ENCODE assay signal across 20 cellular contexts in genomic region chr12:118033331-118033730, GRCh38. TPM values are rescaled to one million over a fixed set of nuclear protein-coding genes. Genes with fewer than 3 reads are reported as not detected.
DNase-seq lines count a peak whose midpoint lies in the region; ATAC-seq, FAIRE-seq and TF ChIP-seq lines count a peak whose summit lies in the region.
"Had no signal": no experiment of that assay in that cellular context is flagged by ENCODE, and none has a peak within 500 bp of the region (broad histone marks: within the 10 kb centered on the region; RNA-seq: fewer than 3 reads in every experiment).

No MANE protein-coding gene starts in this region.

- peaks cover 51% of the 10 kb centered on the region for H3K4me1 Mint-ChIP-seq in activated CD8-positive, alpha-beta T cell treated with anti-CD3 and anti-CD28 coated beads for 36 hours (ENCODE audit: low read depth)
- peaks cover 8% of the 10 kb centered on the region for H3K4me1 Mint-ChIP-seq in activated CD8-positive, alpha-beta T cell treated with anti-CD3 and anti-CD28 coated beads, Interleukin-2, amount 10 ng/mL, durations not matched to agents 7 days and 5 days (ENCODE audit: low read depth)
- H3K4me1 Mint-ChIP-seq in HFFc6 (ENCODE audit: low read depth) (peaks cover 28% of the 10 kb centered on the region), progenitor cell of endocrine pancreas (ENCODE audit: low read depth) (peaks cover 4% of the 10 kb centered on the region)

- no peak for TF ChIP-seq CTCF in activated CD8-positive, alpha-beta T cell treated with anti-CD3 and anti-CD28 coated beads for 36 hours (IDR thresholded peaks at IDR 0.05)
- TF ChIP-seq CTCF in HFFc6 (IDR thresholded peaks at IDR 0.05), result no peak
- TF ChIP-seq CTCF in bronchial epithelial cell (IDR thresholded peaks at IDR 0.05; ENCODE audit: insufficient read depth, low read length, severe bottlenecking), result no peak
- TF ChIP-seq CTCF in progenitor cell of endocrine pancreas (IDR thresholded peaks at IDR 0.05; ENCODE audit: unreplicated experiment), result no peak
- TF ChIP-seq CTCF in esophagus squamous epithelium (IDR thresholded peaks at IDR 0.05), result no peak

- no peaks in the 10 kb centered on the region for H3K9me3 ChIP-seq in esophagus squamous epithelium
- H3K9me3 ChIP-seq: HAP-1, thyroid gland had no signal

- CTCF ChIA-PET in activated CD8-positive, alpha-beta T cell treated with anti-CD3 and anti-CD28 coated beads for 36 hours (lab: Charles Lee), result interaction anchor here (0.9 to 2.1 kb wide), 5 partner anchors 18 to 158 kb away, joined by 3 to 10 read pairs (median 5); no protein-coding TSS in a partner anchor
- CTCF ChIA-PET in activated CD8-positive, alpha-beta T cell treated with anti-CD3 and anti-CD28 coated beads, Interleukin-2, amount 10 ng/mL, durations not matched to agents 7 days and 5 days (lab: Charles Lee), result interaction anchor here (0.7 to 2.5 kb wide), 4 partner anchors 24 to 162 kb away, joined by 3 to 7 read pairs (median 5); no protein-coding TSS in a partner anchor

- no peak for TF ChIP-seq POLR2A in esophagus squamous epithelium (IDR thresholded peaks at IDR 0.05)

- no peak overlapping the region for H3K4me3 ChIP-seq in bronchial epithelial cell (ENCODE audit: low read depth, low read length)
- H3K4me3 ChIP-seq in esophagus squamous epithelium, result no peak overlapping the region
- H3K4me3 ChIP-seq: HAP-1, thyroid gland had no signal

- intact Hi-C loops in activated CD8-positive, alpha-beta T cell treated with anti-CD3 and anti-CD28 coated beads for 36 hours (cut with micrococcal nuclease), result no loop called here
- intact Hi-C loops in esophagus squamous epithelium (cut with DNase I), result loop anchor here (10.0 kb wide), 1 partner anchor 159 kb away; no protein-coding TSS in a partner anchor

- FAIRE-seq in bronchial epithelial cell (lab: Jason Lieb, UNC), result no peak
- FAIRE-seq: colon, islet of Langerhans had no signal

- H3K27me3 ChIP-seq in bronchial epithelial cell (ENCODE audit: control insufficient read depth, insufficient read depth, low read length) (no peaks in the 10 kb centered on the region), esophagus squamous epithelium (no peaks in the 10 kb centered on the region)
- H3K27me3 ChIP-seq: thyroid gland had no signal

- H3K4me1 ChIP-seq in esophagus squamous epithelium, result peaks cover 0 to 8% (median 0%) of the 10 kb centered on the region in 3 donors
- H3K4me1 ChIP-seq: HAP-1, thyroid gland had no signal

- peak overlapping the region in 1 of 4 donors; percentile 30 for H3K27ac ChIP-seq in esophagus squamous epithelium
- H3K27ac ChIP-seq: thyroid gland had no signal

- H3K36me3 ChIP-seq in bronchial epithelial cell (ENCODE audit: control insufficient read depth, insufficient read depth, low read length) (peaks cover 23% of the 10 kb centered on the region), esophagus squamous epithelium (peaks cover 23 to 100% (median 58%) of the 10 kb centered on the region in 3 donors)

- peaks cover 76% of the 10 kb centered on the region for H3K36me3 Mint-ChIP-seq in activated CD8-positive, alpha-beta T cell treated with anti-CD3 and anti-CD28 coated beads for 36 hours (ENCODE audit: low read depth)
- H3K36me3 Mint-ChIP-seq in activated CD8-positive, alpha-beta T cell treated with anti-CD3 and anti-CD28 coated beads, Interleukin-2, amount 10 ng/mL, durations not matched to agents 7 days and 5 days (ENCODE audit: low read depth), result peaks cover 76% of the 10 kb centered on the region
- H3K36me3 Mint-ChIP-seq in HFFc6 (ENCODE audit: low read depth), result peaks cover 47% of the 10 kb centered on the region
- peaks cover 34% of the 10 kb centered on the region for H3K36me3 Mint-ChIP-seq in progenitor cell of endocrine pancreas (ENCODE audit: insufficient read depth)

- POLR2A ChIA-PET in activated CD8-positive, alpha-beta T cell treated with anti-CD3 and anti-CD28 coated beads for 36 hours (lab: Charles Lee), result interaction anchor here (0.8 to 1.9 kb wide), 5 partner anchors 11 to 17 kb away, joined by 3 to 10 read pairs (median 4); partner anchors contain the start of gene RFC5
- POLR2A ChIA-PET in activated CD8-positive, alpha-beta T cell treated with anti-CD3 and anti-CD28 coated beads, Interleukin-2, amount 10 ng/mL, durations not matched to agents 7 days and 5 days (lab: Charles Lee), result interaction anchor here (0.6 kb wide), 1 partner anchor 810 kb away, joined by 3 read pairs; no protein-coding TSS in a partner anchor

- 73 to 83% methylated on average over 5 of the region's 5 CpGs for WGBS in esophagus squamous epithelium, 2 donors

- no peak for ATAC-seq in activated CD8-positive, alpha-beta T cell treated with anti-CD3 and anti-CD28 coated beads for 36 hours
- no peak for ATAC-seq in activated CD8-positive, alpha-beta T cell treated with anti-CD3 and anti-CD28 coated beads, Interleukin-2, amount 10 ng/mL, durations not matched to agents 7 days and 5 days
- ATAC-seq in GM18520 (IDR thresholded peaks at IDR 0.05; ENCODE audit: unreplicated experiment) (no peak), GM19455 (IDR thresholded peaks at IDR 0.05; ENCODE audit: unreplicated experiment) (no peak)

- no peak overlapping the region for H3K4me3 Mint-ChIP-seq in activated CD8-positive, alpha-beta T cell treated with anti-CD3 and anti-CD28 coated beads for 36 hours
- no peak overlapping the region for H3K4me3 Mint-ChIP-seq in activated CD8-positive, alpha-beta T cell treated with anti-CD3 and anti-CD28 coated beads, Interleukin-2, amount 10 ng/mL, durations not matched to agents 7 days and 5 days
- H3K4me3 Mint-ChIP-seq in HFFc6 (no peak overlapping the region; the same call in 1 of the 2 replicates), progenitor cell of endocrine pancreas (ENCODE audit: low read depth) (no peak overlapping the region)

- no peak for DNase-seq in activated CD8-positive, alpha-beta T cell treated with anti-CD3 and anti-CD28 coated beads for 36 hours
- DNase-seq in activated CD8-positive, alpha-beta T cell treated with anti-CD3 and anti-CD28 coated beads, Interleukin-2, amount 10 ng/mL, durations not matched to agents 7 days and 5 days, result no peak
- no peak for DNase-seq in HFFc6
- peak; percentile 35 for DNase-seq in bronchial epithelial cell (ENCODE audit: low read depth)
- no peak for DNase-seq in progenitor cell of endocrine pancreas (ENCODE audit: low spot score, unreplicated experiment)
- DNase-seq in esophagus squamous epithelium (lab: John Stamatoyannopoulos, UW), result no peak
- DNase-seq: ACHN; amniotic stem cell; GF-D8; NCI-H1092; NCI-H2171; nucleus accumbens; stimulated activated CD4-positive, alpha-beta T cell treated with anti-CD3 and anti-CD28 coated beads, Interleukin-4, amount 100 ng/mL, for 1 hour; T-helper 1 cell; thyroid gland had no signal

- H3K27ac Mint-ChIP-seq in activated CD8-positive, alpha-beta T cell treated with anti-CD3 and anti-CD28 coated beads for 36 hours, result peak overlapping the region; percentile 64
- H3K27ac Mint-ChIP-seq in activated CD8-positive, alpha-beta T cell treated with anti-CD3 and anti-CD28 coated beads, Interleukin-2, amount 10 ng/mL, durations not matched to agents 7 days and 5 days, result no peak overlapping the region
- H3K27ac Mint-ChIP-seq in HFFc6 (peak overlapping the region; percentile 77; the same call in 1 of the 2 replicates), progenitor cell of endocrine pancreas (peak overlapping the region; percentile 59)

- no peaks in the 10 kb centered on the region for H3K27me3 Mint-ChIP-seq in activated CD8-positive, alpha-beta T cell treated with anti-CD3 and anti-CD28 coated beads for 36 hours
- no peaks in the 10 kb centered on the region for H3K27me3 Mint-ChIP-seq in activated CD8-positive, alpha-beta T cell treated with anti-CD3 and anti-CD28 coated beads, Interleukin-2, amount 10 ng/mL, durations not matched to agents 7 days and 5 days (ENCODE audit: low read depth)
- H3K27me3 Mint-ChIP-seq in HFFc6 (ENCODE audit: insufficient read depth) (peaks cover 3% of the 10 kb centered on the region; the same call in 1 of the 2 replicates), progenitor cell of endocrine pancreas (no peaks in the 10 kb centered on the region)

- peaks cover 8% of the 10 kb centered on the region for H3K9me3 Mint-ChIP-seq in activated CD8-positive, alpha-beta T cell treated with anti-CD3 and anti-CD28 coated beads for 36 hours
- no peaks in the 10 kb centered on the region for H3K9me3 Mint-ChIP-seq in activated CD8-positive, alpha-beta T cell treated with anti-CD3 and anti-CD28 coated beads, Interleukin-2, amount 10 ng/mL, durations not matched to agents 7 days and 5 days (ENCODE audit: insufficient read depth)
- H3K9me3 Mint-ChIP-seq in HFFc6 (no peaks in the 10 kb centered on the region), progenitor cell of endocrine pancreas (ENCODE audit: low read depth) (no peaks in the 10 kb centered on the region)

RNA-seq across cellular contexts. Expression of gene RFC5, which starts 16.8 kb away (rescaled TPM):
- 10 to 100 TPM; 59.8 to 65.6 TPM for total RNA-seq in activated CD8-positive, alpha-beta T cell treated with anti-CD3 and anti-CD28 coated beads for 36 hours
- 10 to 100 TPM; 52.5 to 57.6 TPM for total RNA-seq in activated CD8-positive, alpha-beta T cell treated with anti-CD3 and anti-CD28 coated beads, Interleukin-2, amount 10 ng/mL, durations not matched to agents 7 days and 5 days
- total RNA-seq in HFFc6 (2021; fragmentation: NEBNext Ultra II Directional; extraction: Animal tissue kit (Norgen Biotek cat#: 25700)), result 10 to 100 TPM in 5 of 6 experiments, 1 to 10 TPM in 1; 9.3 to 19.6 (median 16.6) TPM
- total RNA-seq in bronchial epithelial cell, result 6.1 and 7.4 TPM in 2 replicates
- 35.8 and 37.4 TPM in 2 replicates for total RNA-seq in progenitor cell of endocrine pancreas
- 10 to 100 TPM; 11.5 to 32.2 (median 19.1) TPM for total RNA-seq in esophagus squamous epithelium

RNA-seq across cellular contexts. Expression of gene WSB2, which starts 27.6 kb away (rescaled TPM):
- 10 to 100 TPM; 26.2 to 27.9 TPM for total RNA-seq in activated CD8-positive, alpha-beta T cell treated with anti-CD3 and anti-CD28 coated beads for 36 hours
- total RNA-seq in activated CD8-positive, alpha-beta T cell treated with anti-CD3 and anti-CD28 coated beads, Interleukin-2, amount 10 ng/mL, durations not matched to agents 7 days and 5 days, result 10 to 100 TPM; 44.6 to 45.0 TPM
- 100 to 1,000 TPM; 140 to 168 (median 149) TPM for total RNA-seq in HFFc6 (2021; fragmentation: NEBNext Ultra II Directional; extraction: Animal tissue kit (Norgen Biotek cat#: 25700))
- total RNA-seq in bronchial epithelial cell (125 and 234 TPM in 2 replicates), progenitor cell of endocrine pancreas (45.9 and 46.9 TPM in 2 replicates), esophagus squamous epithelium (10 to 100 TPM; 67.5 to 79.5 (median 74.1) TPM)
